Comparison of ENCODE assay signal across 8 cellular contexts in genomic region chr7:143345428-143345900, GRCh38. TPM values are rescaled to one million over a fixed set of nuclear protein-coding genes. Genes with fewer than 3 reads are reported as not detected.
DNase-seq lines count a peak whose midpoint lies in the region; ATAC-seq and TF ChIP-seq lines count a peak whose summit lies in the region.

No MANE protein-coding gene starts in this region.

- H3K27me3 Mint-ChIP-seq in chondrocyte (ENCODE audit: low read depth), result peaks cover 40% of the 10 kb centered on the region

- H3K27ac Mint-ChIP-seq in chondrocyte (ENCODE audit: unreplicated experiment), result no peak overlapping the region

- peak; percentile 71 for TF ChIP-seq CTCF in chondrocyte (IDR thresholded peaks at IDR 0.05)
- TF ChIP-seq CTCF in lower lobe of right lung (IDR thresholded peaks at IDR 0.05), result peak; percentile 54

- DNase-seq in activated CD4-positive, CD25-positive, alpha-beta regulatory T cell treated with anti-CD3 and anti-CD28 coated beads, Interleukin-2, amount 50 U/mL, for 16 hours (ENCODE audit: low read depth, low spot score), result peak; percentile 27
- DNase-seq in chondrocyte (ENCODE audit: low spot score) (no peak), lower lobe of right lung (peak; percentile 75), NCI-H187 treated with DMSO at 0.1 percent for 48 hours (lab: John Stamatoyannopoulos, UW) (no peak), H4 (ENCODE audit: low spot score) (no peak)
- DNase-seq in stimulated activated CD8-positive, alpha-beta memory T cell treated with anti-CD3 and anti-CD28 coated beads, Interleukin-2, amount 100 ng/mL, for 1 hour (ENCODE audit: low read depth in 2 of 2), result peak; percentile 28 to 46

- peak overlapping the region; percentile 12 for H3K4me3 ChIP-seq in lower lobe of right lung

- intact Hi-C loops in lower lobe of right lung (cut with DNase I), result no loop called here

- no peaks in the 10 kb centered on the region for H3K9me3 ChIP-seq in lower lobe of right lung

- H3K36me3 ChIP-seq in lower lobe of right lung, result no peaks in the 10 kb centered on the region

- ATAC-seq in GM18508 (IDR thresholded peaks at IDR 0.05; ENCODE audit: insufficient read depth, unreplicated experiment) (peak; percentile 53), HG03175 (IDR thresholded peaks at IDR 0.05; ENCODE audit: unreplicated experiment) (peak; percentile 76), lower lobe of right lung (peak; percentile 89 to 91)

- H3K27ac ChIP-seq in lower lobe of right lung, result no peak overlapping the region

- no peaks in the 10 kb centered on the region for H3K9me3 Mint-ChIP-seq in chondrocyte (ENCODE audit: low read depth)

- no peaks in the 10 kb centered on the region for H3K36me3 Mint-ChIP-seq in chondrocyte (ENCODE audit: low read depth)

- peak overlapping the region; percentile 59 for H3K4me3 Mint-ChIP-seq in chondrocyte (ENCODE audit: unreplicated experiment)

- peaks cover 23% of the 10 kb centered on the region for H3K27me3 ChIP-seq in lower lobe of right lung (ENCODE audit: low read depth)

- H3K4me1 ChIP-seq in lower lobe of right lung, result peaks cover 5% of the 10 kb centered on the region

- H3K4me1 Mint-ChIP-seq in chondrocyte (ENCODE audit: low read depth), result peaks cover 8% of the 10 kb centered on the region

RNA-seq across cellular contexts. Expression of gene FAM131B, which starts 17.0 kb away (rescaled TPM):
- total RNA-seq in chondrocyte (3.0 to 4.0 TPM (median 3.1 TPM) in 3 replicates), lower lobe of right lung (0.53 TPM)
- total RNA-seq in H4 (2014; rRNA removed; shearing (Covaris generic)), result 2.0 and 3.1 TPM in 2 replicates

RNA-seq across cellular contexts. Expression of gene CLCN1, which starts 29.6 kb away (rescaled TPM):
- total RNA-seq in chondrocyte, result not detected in 3 replicates
- total RNA-seq in lower lobe of right lung, result not detected
- total RNA-seq in H4 (2014; rRNA removed; shearing (Covaris generic)), result not detected in 2 replicates

RNA-seq across cellular contexts. Expression of gene ZYX, which starts 35.7 kb away (rescaled TPM):
- total RNA-seq in chondrocyte, result 241 to 386 TPM (median 384 TPM) in 3 replicates
- 231 TPM for total RNA-seq in lower lobe of right lung
- total RNA-seq in H4 (2014; rRNA removed; shearing (Covaris generic)), result 31.2 and 43.3 TPM in 2 replicates

RNA-seq across cellular contexts. Expression of gene CASP2, which starts 57.3 kb away (rescaled TPM):
- total RNA-seq in chondrocyte, result 28.7 to 31.5 TPM (median 30.3 TPM) in 3 replicates
- 33.7 TPM for total RNA-seq in lower lobe of right lung
- 20.2 and 37.7 TPM in 2 replicates for total RNA-seq in H4 (2014; rRNA removed; shearing (Covaris generic))

Comparison
In these comparisons a context has a peak if more than half of its experiments do, and no peak if none do; other contexts are left out.
1. DNase-seq: peak in activated CD4-positive, CD25-positive, alpha-beta regulatory T cell treated with anti-CD3 and anti-CD28 coated beads, Interleukin-2, amount 50 U/mL, for 16 hours (single experiment), lower lobe of right lung (single experiment) and stimulated activated CD8-positive, alpha-beta memory T cell treated with anti-CD3 and anti-CD28 coated beads, Interleukin-2, amount 100 ng/mL, for 1 hour (2 of 2); none in chondrocyte (single experiment), NCI-H187 treated with DMSO at 0.1 percent for 48 hours (single experiment) and H4 (single experiment).
2. Peak in every context shown above with its lines, with median percentiles within 50 percentile points of each other: ATAC-seq.